Comparison of ENCODE assay signal across 20 cellular contexts in the genomic region with DNA sequence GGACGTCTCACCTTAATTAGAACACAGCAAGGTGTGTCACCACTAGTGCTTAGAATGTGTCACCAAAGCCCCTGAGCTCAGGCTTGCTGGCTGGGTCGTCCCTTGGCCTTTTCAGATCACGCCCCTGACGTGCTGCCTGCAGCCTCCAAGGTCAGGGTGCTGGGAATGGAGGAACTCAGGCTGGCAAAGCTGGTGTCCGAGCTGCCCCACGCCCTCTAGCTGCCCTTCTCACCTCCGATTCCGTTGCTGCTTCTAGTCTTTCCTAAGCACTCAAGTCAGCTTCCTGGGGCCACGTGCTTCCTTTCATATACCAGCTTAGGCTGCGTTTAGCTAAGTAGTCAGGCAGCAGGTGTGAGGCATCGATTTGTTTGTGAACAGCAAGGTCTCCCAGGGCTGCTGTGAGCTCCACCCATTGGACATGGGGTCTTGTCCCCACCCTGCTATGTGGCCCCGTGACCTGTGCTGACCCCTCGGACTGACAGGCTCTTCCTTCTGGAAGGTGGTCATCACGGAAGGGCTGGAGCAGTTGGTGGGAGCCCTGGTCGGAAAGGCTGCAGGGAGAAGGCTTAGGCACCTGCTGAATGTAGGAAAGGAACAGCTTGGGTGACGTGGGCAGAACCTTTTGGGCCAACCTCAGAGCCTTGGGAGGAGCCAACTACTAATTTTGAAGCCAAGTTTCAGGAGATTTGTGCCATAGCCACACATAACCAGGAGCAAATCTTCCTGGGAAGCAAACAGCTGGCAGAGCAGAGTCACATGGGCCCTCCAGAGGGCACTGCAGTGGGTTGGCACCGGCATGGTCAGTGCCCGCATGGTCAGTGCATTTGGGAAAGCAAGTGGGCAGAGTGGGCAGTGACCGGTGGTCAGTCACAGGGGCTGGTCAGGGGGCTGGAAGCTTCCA. TPM values are rescaled to one million over a fixed set of nuclear protein-coding genes. Genes with fewer than 3 reads are reported as not detected.
DNase-seq lines count a peak whose midpoint lies in the region; ATAC-seq, FAIRE-seq and TF ChIP-seq lines count a peak whose summit lies in the region.
"Had no signal": no experiment of that assay in that cellular context is flagged by ENCODE, and none has a peak within 500 bp of the region (broad histone marks: within the 10 kb centered on the region; RNA-seq: fewer than 3 reads in every experiment).

No MANE protein-coding gene starts in this region.

- peaks cover 6% of the 10 kb centered on the region for H3K27me3 Mint-ChIP-seq in stimulated activated memory B cell treated with anti-CD40 and anti-IgM and Interleukin-4, amounts not matched to agents 10 μg/mL and 1 μg/mL and 100 μg/mL, for 72 hours

- no peak for TF ChIP-seq POLR2A in A549 (IDR thresholded peaks at IDR 0.05; ENCODE audit: low read length)
- TF ChIP-seq POLR2A in Peyer's patch (IDR thresholded peaks at IDR 0.05), result no peak

- no peak for TF ChIP-seq EP300 in A549 (IDR thresholded peaks at IDR 0.05)

- intact Hi-C loops in kidney (cut with DNase I), result no loop called here

- ATAC-seq in A549 (peak; percentile 58 to 64; a peak in 4 of 6 replicates), GM21447 (IDR thresholded peaks at IDR 0.05; ENCODE audit: unreplicated experiment) (no peak)
- no peak for ATAC-seq in stimulated activated memory B cell treated with anti-CD40 and anti-IgM and Interleukin-4, amounts not matched to agents 10 μg/mL and 1 μg/mL and 100 μg/mL, for 72 hours
- ATAC-seq: CD8-positive, alpha-beta T cell; left colon had no signal

- peak in 1 of 2 experiments; percentile 2; a peak in 1 of 5 replicates for TF ChIP-seq RAD21 in A549 (conservative IDR thresholded peaks at IDR 0.05 in 1 of 2, IDR thresholded peaks at IDR 0.05 in 1 of 2)

- H3K4me3 Mint-ChIP-seq in stimulated activated memory B cell treated with anti-CD40 and anti-IgM and Interleukin-4, amounts not matched to agents 10 μg/mL and 1 μg/mL and 100 μg/mL, for 72 hours, result no peak overlapping the region
- H3K4me3 Mint-ChIP-seq: brain; CD8-positive, alpha-beta T cell had no signal

- no peaks in the 10 kb centered on the region for H3K4me1 ChIP-seq in A549
- peaks cover 0 to 8% (median 0%) of the 10 kb centered on the region in 4 donors for H3K4me1 ChIP-seq in Peyer's patch
- no peaks in the 10 kb centered on the region for H3K4me1 ChIP-seq in kidney (ENCODE audit: control insufficient read depth in 1 of 2, insufficient read depth in 1 of 2, low read depth in 1 of 2, low read length in 2 of 2)

- peak; percentile 47 for DNase-seq in DMS53 (lab: John Stamatoyannopoulos, UW)
- no peak for DNase-seq in DMS53 treated with DMSO at 0.1 percent for 48 hours (lab: John Stamatoyannopoulos, UW; ENCODE audit: unreplicated experiment)
- no peak for DNase-seq in A549 (ENCODE audit: low read depth in 1 of 2, low spot score in 1 of 2)
- DNase-seq in Peyer's patch, result peak in 2 of 3 donors; percentile 28 to 37
- peak; percentile 37 for DNase-seq in kidney
- DNase-seq in D721Med (ENCODE audit: insufficient read length, low spot score), result no peak
- DNase-seq: activated CD8-positive, alpha-beta memory T cell treated with anti-CD3 and anti-CD28 coated beads for 24 hours; activated naive CD4-positive, alpha-beta T cell; CD8-positive, alpha-beta T cell; GF-D8; hippocampal formation; left colon; NCI-H2227 treated with DMSO at 0.1 percent for 48 hours; substantia nigra had no signal

- FAIRE-seq in A549 (lab: Jason Lieb, UNC) (no peak), kidney (lab: Jason Lieb, UNC) (no peak), D721Med (lab: Jason Lieb, UNC) (no peak)
- FAIRE-seq: A204.1 had no signal

- H3K9me3 Mint-ChIP-seq in stimulated activated memory B cell treated with anti-CD40 and anti-IgM and Interleukin-4, amounts not matched to agents 10 μg/mL and 1 μg/mL and 100 μg/mL, for 72 hours, result no peaks in the 10 kb centered on the region
- H3K9me3 Mint-ChIP-seq: CD8-positive, alpha-beta T cell had no signal

- no peaks in the 10 kb centered on the region for H3K36me3 Mint-ChIP-seq in stimulated activated memory B cell treated with anti-CD40 and anti-IgM and Interleukin-4, amounts not matched to agents 10 μg/mL and 1 μg/mL and 100 μg/mL, for 72 hours
- H3K36me3 Mint-ChIP-seq: brain; CD8-positive, alpha-beta T cell had no signal

- H3K4me1 Mint-ChIP-seq in stimulated activated memory B cell treated with anti-CD40 and anti-IgM and Interleukin-4, amounts not matched to agents 10 μg/mL and 1 μg/mL and 100 μg/mL, for 72 hours, result no peaks in the 10 kb centered on the region

- H3K27ac ChIP-seq in A549 (no peak overlapping the region), Peyer's patch (no peak overlapping the region), kidney (ENCODE audit: low read depth in 2 of 2, low read length in 2 of 2) (no peak overlapping the region)

- POLR2A ChIA-PET in A549 (lab: Yijun Ruan, JAX), result no interaction called here

- H3K27me3 ChIP-seq in Peyer's patch, result no peaks in the 10 kb centered on the region

- no peaks in the 10 kb centered on the region for H3K9me3 ChIP-seq in A549
- no peaks in the 10 kb centered on the region for H3K9me3 ChIP-seq in Peyer's patch
- no peaks in the 10 kb centered on the region for H3K9me3 ChIP-seq in kidney (ENCODE audit: control insufficient read depth in 1 of 2, low read length in 2 of 2)

- CTCF ChIA-PET in A549 (lab: Yijun Ruan, JAX), result interaction anchor here (1.6 kb wide), 1 partner anchor 10 kb away, joined by 6 read pairs; no protein-coding TSS in a partner anchor

- H3K9ac ChIP-seq in kidney (ENCODE audit: low read length in 2 of 2), result no peak overlapping the region

- TF ChIP-seq CTCF in A549 (IDR thresholded peaks at IDR 0.05), result no peak; the same call in 2 of the 3 replicates
- TF ChIP-seq CTCF in Peyer's patch (IDR thresholded peaks at IDR 0.05), result no peak
- TF ChIP-seq CTCF in kidney (IDR thresholded peaks at IDR 0.05; ENCODE audit: borderline replicate concordance, extremely low read depth, insufficient read depth), result no peak
- TF ChIP-seq CTCF in D721Med (IDR thresholded peaks at IDR 0.05; ENCODE audit: insufficient read depth, missing control alignments), result no peak

- no peak overlapping the region for H3K4me3 ChIP-seq in A549
- no peak overlapping the region for H3K4me3 ChIP-seq in Peyer's patch
- no peak overlapping the region for H3K4me3 ChIP-seq in kidney (ENCODE audit: low read length in 2 of 2)

- 43% methylated on average over 19 of the region's 19 CpGs for WGBS in A549 (ENCODE audit: missing lambda C conversion rate)

- no peak overlapping the region for H3K4me2 ChIP-seq in A549

- H3K36me3 ChIP-seq in Peyer's patch (no peaks in the 10 kb centered on the region), kidney (ENCODE audit: control insufficient read depth in 1 of 2, insufficient read depth in 2 of 2, low read length in 2 of 2) (no peaks in the 10 kb centered on the region)

- H3K27ac Mint-ChIP-seq in stimulated activated memory B cell treated with anti-CD40 and anti-IgM and Interleukin-4, amounts not matched to agents 10 μg/mL and 1 μg/mL and 100 μg/mL, for 72 hours, result no peak overlapping the region
- H3K27ac Mint-ChIP-seq: CD8-positive, alpha-beta T cell had no signal

TF ChIP-seq in A549, 52 proteins besides CTCF, POLR2A, EP300 and RAD21:
- TF ChIP-seq ESRRA (IDR thresholded peaks at IDR 0.05; ENCODE audit: borderline replicate concordance, low read length), result no peak
- TF ChIP-seq, protein P1, sequence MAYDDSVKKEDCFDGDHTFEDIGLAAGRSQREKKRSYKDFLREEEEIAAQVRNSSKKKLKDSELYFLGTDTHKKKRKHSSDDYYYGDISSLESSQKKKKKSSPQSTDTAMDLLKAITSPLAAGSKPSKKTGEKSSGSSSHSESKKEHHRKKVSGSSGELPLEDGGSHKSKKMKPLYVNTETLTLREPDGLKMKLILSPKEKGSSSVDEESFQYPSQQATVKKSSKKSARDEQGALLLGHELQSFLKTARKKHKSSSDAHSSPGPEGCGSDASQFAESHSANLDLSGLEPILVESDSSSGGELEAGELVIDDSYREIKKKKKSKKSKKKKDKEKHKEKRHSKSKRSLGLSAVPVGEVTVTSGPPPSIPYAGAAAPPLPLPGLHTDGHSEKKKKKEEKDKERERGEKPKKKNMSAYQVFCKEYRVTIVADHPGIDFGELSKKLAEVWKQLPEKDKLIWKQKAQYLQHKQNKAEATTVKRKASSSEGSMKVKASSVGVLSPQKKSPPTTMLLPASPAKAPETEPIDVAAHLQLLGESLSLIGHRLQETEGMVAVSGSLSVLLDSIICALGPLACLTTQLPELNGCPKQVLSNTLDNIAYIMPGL (CRISPR knock-in tag; IDR thresholded peaks at IDR 0.05; ENCODE audit: borderline replicate concordance), result no peak
- TF ChIP-seq ZC3H11A (IDR thresholded peaks at IDR 0.05), result no peak
- TF ChIP-seq KDM5A (IDR thresholded peaks at IDR 0.05), result no peak
- TF ChIP-seq HOXA7 (CRISPR knock-in tag; IDR thresholded peaks at IDR 0.05), result no peak
- TF ChIP-seq HEYL (CRISPR knock-in tag; IDR thresholded peaks at IDR 0.05), result no peak
- TF ChIP-seq FOSB (CRISPR knock-in tag; IDR thresholded peaks at IDR 0.05), result no peak

RNA-seq across cellular contexts. Expression of a gene that starts 28.8 kb away (rescaled TPM):
- polyA plus RNA-seq in A549 (2011; rRNA removed), result not detected in 2 replicates
- polyA plus RNA-seq in A549 (2012; cell fraction: cytosol; rRNA removed), result not detected in 2 replicates
- 0.05 TPM in 1 of 2 replicates, not detected in the other for polyA plus RNA-seq in A549 (2012; cell fraction: nucleus; rRNA removed)
- polyA plus RNA-seq in A549 (2017; fragmentation: RNase III; extraction: RNeasy Plus Mini Kit Qiagen cat#74134 plus additional on column Dnase treatment), result not detected in 3 replicates
- 0.08 TPM in 1 of 2 replicates, not detected in the other for polyA minus RNA-seq in A549 (2011; rRNA and poly(A)+ RNA removed)
- total RNA-seq in Peyer's patch, result 1 to 10 TPM in 3 of 4 donors, under 1 TPM in 1; 0.53 to 2.5 (median 1.8) TPM
- total RNA-seq in kidney, result 0.91 TPM
- polyA plus RNA-seq in kidney (ENCODE audit: insufficient read depth, low read depth, low replicate concordance), result 1.3 TPM
- total RNA-seq: M059J, myocyte had no signal

Comparison
In these comparisons a context has a peak if more than half of its experiments do, and no peak if none do; other contexts are left out.
1. DNase-seq: peak in DMS53 (single experiment), Peyer's patch (2 of 3) and kidney (single experiment); none in DMS53 treated with DMSO at 0.1 percent for 48 hours (single experiment), A549 (0 of 2) and D721Med (single experiment).
2. ATAC-seq: peak in A549 (2 of 2); none in GM21447 (single experiment) and stimulated activated memory B cell treated with anti-CD40 and anti-IgM and Interleukin-4, amounts not matched to agents 10 μg/mL and 1 μg/mL and 100 μg/mL, for 72 hours (single experiment).